ENCODE assay signal across 10 cellular contexts in the genomic region with DNA sequence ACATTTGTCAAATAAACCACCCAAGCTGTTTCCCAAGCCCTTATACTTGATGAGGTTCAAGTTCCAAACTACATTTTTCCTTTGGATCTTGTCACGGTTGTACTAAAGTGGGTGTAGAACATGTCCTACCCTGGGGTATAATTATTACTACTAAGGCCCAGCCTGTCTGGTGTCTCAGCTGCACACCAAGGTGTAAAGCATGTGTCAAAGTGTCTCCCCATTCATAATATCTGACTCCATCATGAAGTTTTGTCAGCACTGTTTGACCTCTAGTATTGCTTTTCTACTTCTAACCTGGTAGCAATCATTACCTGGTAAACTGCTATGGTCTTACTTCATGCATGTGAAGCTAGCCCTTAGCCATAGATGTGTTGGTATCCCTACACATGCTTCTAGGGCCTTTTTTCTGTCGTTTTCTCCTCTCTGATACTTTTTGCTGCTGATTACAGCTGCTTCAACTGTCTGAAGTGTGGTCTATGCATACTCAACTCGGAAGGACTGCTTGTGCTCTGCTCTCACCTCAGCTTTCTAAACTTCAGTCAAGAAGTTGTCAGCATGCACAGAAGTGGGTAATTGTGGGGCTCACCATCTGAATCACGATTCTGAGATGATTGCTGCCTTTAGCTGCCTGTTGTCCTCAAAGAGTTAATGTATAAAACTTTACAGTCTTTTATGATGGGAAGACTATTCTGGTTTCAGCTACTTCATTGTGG.
A peak's percentile ranks its signal among the peaks of the same experiment; 100 is the strongest.
DNase-seq lines count a peak whose midpoint lies in the region; ATAC-seq and TF ChIP-seq lines count a peak whose summit lies in the region.
"Had no signal": no experiment of that assay in that cellular context is flagged by ENCODE, and none has a peak within 500 bp of the region (broad histone marks: within the 10 kb centered on the region; RNA-seq: fewer than 3 reads in every experiment).

No MANE protein-coding gene starts in this region.

- CTCF ChIA-PET in RWPE1 (lab: Yijun Ruan, JAX): interaction anchor here (0.6 to 0.7 kb wide), 3 partner anchors 47 to 236 kb away, joined by 3 to 4 read pairs (median 4); no protein-coding TSS in a partner anchor

- no peak for TF ChIP-seq CTCF in RWPE1 (conservative IDR thresholded peaks at IDR 0.05; ENCODE audit: low read depth)

- H3K27me3 Mint-ChIP-seq in IgD-negative memory B cell (no peaks in the 10 kb centered on the region), memory B cell (no peaks in the 10 kb centered on the region)

- peaks cover 2% of the 10 kb centered on the region for H3K36me3 Mint-ChIP-seq in IgD-negative memory B cell
- peaks cover 4% of the 10 kb centered on the region for H3K36me3 Mint-ChIP-seq in memory B cell

- no peaks in the 10 kb centered on the region for H3K9me3 Mint-ChIP-seq in IgD-negative memory B cell
- peaks cover 5% of the 10 kb centered on the region for H3K9me3 Mint-ChIP-seq in memory B cell

- POLR2A ChIA-PET in RWPE1 (lab: Yijun Ruan, JAX; ENCODE audit: low non-redundant PET): no interaction called here

- peak overlapping the region in 2 of 3 donors; percentile 83 to 91 for H3K27ac Mint-ChIP-seq in IgD-negative memory B cell
- H3K27ac Mint-ChIP-seq in memory B cell: peak overlapping the region; percentile 94

- H3K4me3 Mint-ChIP-seq in IgD-negative memory B cell (peak overlapping the region; percentile 65 to 93 (median 78)), memory B cell (peak overlapping the region; percentile 84)

- no peak overlapping the region for H3K27ac ChIP-seq in RWPE1
- H3K27ac ChIP-seq: psoas muscle had no signal

- H3K4me1 Mint-ChIP-seq in IgD-negative memory B cell (peaks cover 16 to 30% (median 18%) of the 10 kb centered on the region in 3 donors), memory B cell (peaks cover 15% of the 10 kb centered on the region)

- DNase-seq in memory B cell (ENCODE audit: low spot score in 2 of 2): no peak
- DNase-seq in RWPE1 (ENCODE audit: low spot score): no peak
- DNase-seq in DMS153 (lab: John Stamatoyannopoulos, UW): no peak
- DNase-seq in NCI-H526 treated with DMSO at 0.1 percent for 48 hours (lab: John Stamatoyannopoulos, UW): no peak
- DNase-seq in SHP77 treated with DMSO at 0.1 percent for 48 hours (lab: John Stamatoyannopoulos, UW): no peak
- DNase-seq: psoas muscle had no signal

- ATAC-seq in GM18873 (IDR thresholded peaks at IDR 0.05; ENCODE audit: low FRiP score, unreplicated experiment) (peak; percentile 60), GM21723 (IDR thresholded peaks at IDR 0.05; ENCODE audit: unreplicated experiment) (peak; percentile 80), memory B cell (ENCODE audit: low read depth) (peak; percentile 60)
- ATAC-seq: left lobe of liver, psoas muscle had no signal
